ENCODE assay signal across 8 cellular contexts in genomic region chr9:93962561-93963440, GRCh38. TPM values are rescaled to one million over a fixed set of nuclear protein-coding genes. Genes with fewer than 3 reads are reported as not detected.
DNase-seq lines count a peak whose midpoint lies in the region; ATAC-seq and TF ChIP-seq lines count a peak whose summit lies in the region.

No MANE protein-coding gene starts in this region.

- H3K36me3 ChIP-seq in endodermal cell (ENCODE audit: control insufficient read depth, insufficient read depth, low read length) = no peaks in the 10 kb centered on the region

- peaks cover 51% of the 10 kb centered on the region for H3K27me3 Mint-ChIP-seq in endodermal cell (ENCODE audit: insufficient read depth)

- H3K27ac Mint-ChIP-seq in endodermal cell = no peak overlapping the region

- no peak for ATAC-seq in HG03521 (IDR thresholded peaks at IDR 0.05; ENCODE audit: unreplicated experiment)

- no peak overlapping the region for H3K4me3 ChIP-seq in endodermal cell (ENCODE audit: low read length)

- WGBS in endodermal cell (ENCODE audit: insufficient coverage in 1 of 2, insufficient read length in 1 of 2), 2 experiments = 30 to 36% methylated on average over 14 to 22 of the region's 22 CpGs

- H3K9me3 Mint-ChIP-seq in endodermal cell = no peaks in the 10 kb centered on the region

- no peaks in the 10 kb centered on the region for H3K4me1 ChIP-seq in endodermal cell (ENCODE audit: control insufficient read depth, insufficient read depth, low read length)

- H3K9me3 ChIP-seq in endodermal cell (ENCODE audit: control insufficient read depth, low read length) = no peaks in the 10 kb centered on the region

- H3K27me3 ChIP-seq in endodermal cell (ENCODE audit: control insufficient read depth, insufficient read depth, low read length, poor library complexity, severe bottlenecking) = peaks cover 50% of the 10 kb centered on the region

- peak; percentile 65 for DNase-seq in DMS114 treated with DMSO at 0.1 percent for 48 hours (lab: John Stamatoyannopoulos, UW; ENCODE audit: unreplicated experiment)
- peak; percentile 57 for DNase-seq in HT1080 (ENCODE audit: low read depth)
- DNase-seq in NOMO-1 treated with DMSO at 0.1 percent for 48 hours (lab: John Stamatoyannopoulos, UW; ENCODE audit: unreplicated experiment) = peak; percentile 79
- DNase-seq in activated CD8-positive, alpha-beta memory T cell treated with anti-CD3 and anti-CD28 coated beads for 48 hours (ENCODE audit: low read depth in 2 of 3, low spot score in 2 of 3) = peak in 2 of 3 experiments; percentile 44 to 67
- DNase-seq in endodermal cell = peak; percentile 89
- peak; percentile 77 for DNase-seq in middle frontal gyrus (ENCODE audit: extremely low spot score, low spot score)
- DNase-seq in stimulated activated CD8-positive, alpha-beta memory T cell treated with anti-CD3 and anti-CD28 coated beads, Interleukin-4, amount 100 ng/mL, for 1 hour (ENCODE audit: low read depth in 2 of 2, low spot score in 1 of 2) = peak; percentile 50 to 66

- no peaks in the 10 kb centered on the region for H3K36me3 Mint-ChIP-seq in endodermal cell (ENCODE audit: low read depth)

- H3K4me3 Mint-ChIP-seq in endodermal cell = no peak overlapping the region

- no peak overlapping the region for H3K27ac ChIP-seq in endodermal cell (ENCODE audit: low read depth, low read length)

- H3K4me1 Mint-ChIP-seq in endodermal cell = peaks cover 11% of the 10 kb centered on the region

- no peak overlapping the region for H3K9ac ChIP-seq in endodermal cell (ENCODE audit: extremely low read depth, low read length, poor library complexity, severe bottlenecking)

- peak; percentile 92 for TF ChIP-seq CTCF in endodermal cell (conservative IDR thresholded peaks at IDR 0.05)

RNA-seq across cellular contexts. Expression of gene BARX1, which starts 7.6 kb away (rescaled TPM):
- not detected in 2 replicates for total RNA-seq in HT1080 (2014; rRNA removed; shearing (Covaris generic))
- polyA plus RNA-seq in HT1080 (2015; cell fraction: cytosol; rRNA removed) = not detected in 2 replicates
- polyA plus RNA-seq in HT1080 (2015; cell fraction: nucleus; rRNA removed) = not detected in 2 replicates
- total RNA-seq in endodermal cell = under 1 TPM in 1 of 2 donors, not detected in 1; 0.35 TPM
- polyA plus RNA-seq in endodermal cell (2013, experiment 1 of 2) = 2.9 TPM
- 2.2 TPM for polyA plus RNA-seq in endodermal cell (2013, experiment 2 of 2)
